In the genomic region with DNA sequence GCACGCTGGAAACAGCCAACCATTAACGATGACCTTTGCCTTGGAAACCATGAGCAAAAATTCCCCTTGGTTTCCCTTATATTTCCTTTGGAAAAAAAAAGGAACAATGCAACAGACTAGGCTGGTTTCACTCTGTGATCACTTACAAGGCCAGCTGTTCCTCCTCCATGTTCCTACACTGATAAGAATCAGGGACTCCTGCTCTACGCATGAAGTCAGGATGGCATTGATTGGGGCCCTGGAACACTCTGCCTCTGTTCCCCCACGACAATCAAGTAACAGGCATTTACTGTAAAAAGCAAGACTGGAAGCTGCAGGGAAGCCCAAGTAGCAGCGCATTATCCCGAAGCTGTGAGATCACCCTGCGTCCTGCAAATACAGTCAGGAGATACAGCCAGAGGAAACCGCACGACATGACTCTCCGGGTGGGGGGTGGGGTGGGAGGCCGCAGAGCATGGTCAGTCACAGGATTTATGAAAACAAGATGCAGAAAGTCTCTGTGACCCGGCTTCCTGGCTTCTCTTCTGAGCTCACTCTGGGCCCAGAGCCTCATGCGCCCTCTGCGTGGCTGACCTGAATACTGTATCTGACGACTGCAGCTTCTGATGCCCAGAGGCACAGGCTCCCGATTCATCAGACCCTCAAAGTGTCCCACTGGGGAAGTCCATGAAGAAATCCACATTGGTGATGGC, we compare ENCODE assay signal across 8 cellular contexts. TPM values are rescaled to one million over a fixed set of nuclear protein-coding genes. Genes with fewer than 3 reads are reported as not detected.
DNase-seq lines count a peak whose midpoint lies in the region; ATAC-seq and TF ChIP-seq lines count a peak whose summit lies in the region.

No MANE protein-coding gene starts in this region.

- H3K9me3 ChIP-seq in SJCRH30 (replicated peaks) = no peaks in the 10 kb centered on the region
- no peaks in the 10 kb centered on the region for H3K9me3 ChIP-seq in CD4-positive, alpha-beta memory T cell (ENCODE audit: control insufficient read depth in 1 of 2, low read length in 2 of 2)

- peak overlapping the region; percentile 94 for H3K27ac ChIP-seq in SJCRH30
- no peak overlapping the region for H3K27ac ChIP-seq in CD4-positive, alpha-beta memory T cell (ENCODE audit: low read depth, low read length)

- intact Hi-C loops in CD4-positive, alpha-beta memory T cell (cut with micrococcal nuclease) = no loop called here

- DNase-seq in GM20000 (ENCODE audit: low spot score) (peak; percentile 47), SJCRH30 (peak; percentile 69 to 81), epithelial cell of proximal tubule (ENCODE audit: low read depth) (no peak), LoVo (ENCODE audit: low spot score) (no peak), NCI-H2107 treated with DMSO at 0.1 percent for 48 hours (lab: John Stamatoyannopoulos, UW; ENCODE audit: unreplicated experiment) (no peak)
- DNase-seq in natural killer cell treated with Interleukin-12 subunit alpha and Interleukin-12 subunit beta and Interleukin-15 and Interleukin-18, amount 100 ng/mL, for 72 hours (ENCODE audit: low spot score) = peak; percentile 72
- DNase-seq in CD4-positive, alpha-beta memory T cell = no peak

- no peaks in the 10 kb centered on the region for H3K36me3 Mint-ChIP-seq in natural killer cell treated with Interleukin-12 subunit alpha and Interleukin-12 subunit beta and Interleukin-15 and Interleukin-18, amount 100 ng/mL, for 72 hours
- H3K36me3 Mint-ChIP-seq in CD4-positive, alpha-beta memory T cell = peaks cover 5 to 33% of the 10 kb centered on the region in 2 donors

- peaks cover 27% of the 10 kb centered on the region for H3K36me3 ChIP-seq in SJCRH30
- peaks cover 16% of the 10 kb centered on the region for H3K36me3 ChIP-seq in CD4-positive, alpha-beta memory T cell (ENCODE audit: insufficient read depth, low read length)

- ATAC-seq in natural killer cell treated with Interleukin-12 subunit alpha and Interleukin-12 subunit beta and Interleukin-15 and Interleukin-18, amount 100 ng/mL, for 72 hours = peak; percentile 72 to 75
- ATAC-seq in GM19455 (IDR thresholded peaks at IDR 0.05; ENCODE audit: unreplicated experiment) = no peak

- no peaks in the 10 kb centered on the region for H3K9me3 Mint-ChIP-seq in natural killer cell treated with Interleukin-12 subunit alpha and Interleukin-12 subunit beta and Interleukin-15 and Interleukin-18, amount 100 ng/mL, for 72 hours
- H3K9me3 Mint-ChIP-seq in CD4-positive, alpha-beta memory T cell = no peaks in the 10 kb centered on the region

- peak overlapping the region; percentile 95 to 98 for H3K27ac Mint-ChIP-seq in natural killer cell treated with Interleukin-12 subunit alpha and Interleukin-12 subunit beta and Interleukin-15 and Interleukin-18, amount 100 ng/mL, for 72 hours
- peak overlapping the region in 2 of 7 donors; percentile 19 to 36 for H3K27ac Mint-ChIP-seq in CD4-positive, alpha-beta memory T cell

- no peaks in the 10 kb centered on the region for H3K27me3 Mint-ChIP-seq in natural killer cell treated with Interleukin-12 subunit alpha and Interleukin-12 subunit beta and Interleukin-15 and Interleukin-18, amount 100 ng/mL, for 72 hours
- H3K27me3 Mint-ChIP-seq in CD4-positive, alpha-beta memory T cell = no peaks in the 10 kb centered on the region

- POLR2A ChIA-PET in CD4-positive, alpha-beta memory T cell (lab: Charles Lee; ENCODE audit: partially characterized antibody) = interaction anchor here (0.8 kb wide), 1 partner anchor 31 kb away, joined by 3 read pairs; a partner anchor contains a TSS

- H3K4me3 ChIP-seq in SJCRH30 = peak overlapping the region; percentile 38
- peak overlapping the region; percentile 33 for H3K4me3 ChIP-seq in epithelial cell of proximal tubule (ENCODE audit: low read depth, low read length)
- no peak overlapping the region for H3K4me3 ChIP-seq in CD4-positive, alpha-beta memory T cell (ENCODE audit: low read length in 2 of 2)

- CTCF ChIA-PET in CD4-positive, alpha-beta memory T cell (lab: Charles Lee; ENCODE audit: partially characterized antibody) = interaction anchor here (0.7 to 2.2 kb wide), 3 partner anchors 23 to 144 kb away, joined by 3 to 12 read pairs (median 3); no protein-coding TSS in a partner anchor

- peaks cover 32% of the 10 kb centered on the region for H3K4me1 ChIP-seq in SJCRH30
- no peaks in the 10 kb centered on the region for H3K4me1 ChIP-seq in CD4-positive, alpha-beta memory T cell (ENCODE audit: insufficient read depth, low read length)

- TF ChIP-seq CTCF in GM20000 (IDR thresholded peaks at IDR 0.05; ENCODE audit: extremely low read depth, missing control alignments) = no peak
- peak; percentile 16 for TF ChIP-seq CTCF in epithelial cell of proximal tubule (conservative IDR thresholded peaks at IDR 0.05; ENCODE audit: low read depth, low read length)

- no peaks in the 10 kb centered on the region for H3K27me3 ChIP-seq in SJCRH30
- no peaks in the 10 kb centered on the region for H3K27me3 ChIP-seq in CD4-positive, alpha-beta memory T cell (ENCODE audit: insufficient read depth, low read length)

- peaks cover 67 to 79% of the 10 kb centered on the region in 2 donors for H3K4me1 Mint-ChIP-seq in natural killer cell treated with Interleukin-12 subunit alpha and Interleukin-12 subunit beta and Interleukin-15 and Interleukin-18, amount 100 ng/mL, for 72 hours (ENCODE audit: low read depth in 2 of 2)
- H3K4me1 Mint-ChIP-seq in CD4-positive, alpha-beta memory T cell = peaks cover 7 to 16% (median 15%) of the 10 kb centered on the region in 4 donors

- peak overlapping the region; percentile 88 for H3K4me3 Mint-ChIP-seq in natural killer cell treated with Interleukin-12 subunit alpha and Interleukin-12 subunit beta and Interleukin-15 and Interleukin-18, amount 100 ng/mL, for 72 hours
- no peak overlapping the region for H3K4me3 Mint-ChIP-seq in CD4-positive, alpha-beta memory T cell

RNA-seq across cellular contexts. Expression of a gene that starts 31.1 kb away (rescaled TPM):
- total RNA-seq in SJCRH30 (2014; rRNA removed; shearing (Covaris generic)) = 12.1 and 12.3 TPM in 2 replicates
- 12.0 and 16.0 TPM in 2 replicates for total RNA-seq in epithelial cell of proximal tubule
- 10 to 100 TPM; 40.5 to 73.9 TPM for total RNA-seq in natural killer cell treated with Interleukin-12 subunit alpha and Interleukin-12 subunit beta and Interleukin-15 and Interleukin-18, amount 100 ng/mL, for 72 hours
- total RNA-seq in CD4-positive, alpha-beta memory T cell = 10 to 100 TPM; 32.3 to 38.0 TPM
- 1 to 10 TPM; 1.4 to 9.3 TPM for polyA plus RNA-seq in CD4-positive, alpha-beta memory T cell

RNA-seq across cellular contexts. Expression of a gene that starts 53.6 kb away (rescaled TPM):
- not detected in 2 replicates for total RNA-seq in SJCRH30 (2014; rRNA removed; shearing (Covaris generic))
- total RNA-seq in epithelial cell of proximal tubule = not detected in 2 replicates
- total RNA-seq in natural killer cell treated with Interleukin-12 subunit alpha and Interleukin-12 subunit beta and Interleukin-15 and Interleukin-18, amount 100 ng/mL, for 72 hours = not detected
- not detected for total RNA-seq in CD4-positive, alpha-beta memory T cell
- not detected for polyA plus RNA-seq in CD4-positive, alpha-beta memory T cell

Comparison
In these comparisons a context has a peak if more than half of its experiments do, and no peak if none do; other contexts are left out.
1. DNase-seq: peak in GM20000 (single experiment), SJCRH30 (2 of 2) and natural killer cell treated with Interleukin-12 subunit alpha and Interleukin-12 subunit beta and Interleukin-15 and Interleukin-18, amount 100 ng/mL, for 72 hours (single experiment); none in epithelial cell of proximal tubule (single experiment), LoVo (single experiment), CD4-positive, alpha-beta memory T cell (0 of 5) and NCI-H2107 treated with DMSO at 0.1 percent for 48 hours (single experiment).
2. H3K4me3 ChIP-seq: peak in SJCRH30 (single experiment) and epithelial cell of proximal tubule (single experiment); none in CD4-positive, alpha-beta memory T cell (0 of 2).